2 cellular contexts compared by ENCODE assay signal in the genomic region with DNA sequence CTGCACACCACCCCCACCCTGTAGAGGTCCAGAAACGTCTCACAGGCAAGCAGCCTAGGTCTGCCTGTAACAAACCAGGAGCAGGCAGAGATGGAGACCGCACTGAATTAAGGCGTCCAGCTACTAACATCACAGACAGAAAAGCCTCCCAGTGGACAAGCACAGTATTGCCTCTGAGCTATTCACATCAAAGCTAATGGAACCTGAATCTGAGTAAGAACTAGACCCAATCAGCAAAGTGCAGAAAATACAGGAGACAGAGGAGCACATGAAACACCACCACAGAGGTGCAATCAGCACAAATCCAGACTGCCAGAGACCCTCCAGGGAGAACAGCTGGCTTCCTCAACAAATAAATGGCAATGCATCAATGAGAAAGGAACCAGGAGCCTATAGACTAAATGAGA.
TF ChIP-seq lines count a peak whose summit lies in the region.

No MANE protein-coding gene starts in this region.

TF ChIP-seq in SK-N-SH treated with all-trans-retinoic acid at 6 μM for 48 hours, 23 proteins besides CTCF, POLR2A, EP300 and RAD21 (continued from another document):
- TF ChIP-seq, protein P1, sequence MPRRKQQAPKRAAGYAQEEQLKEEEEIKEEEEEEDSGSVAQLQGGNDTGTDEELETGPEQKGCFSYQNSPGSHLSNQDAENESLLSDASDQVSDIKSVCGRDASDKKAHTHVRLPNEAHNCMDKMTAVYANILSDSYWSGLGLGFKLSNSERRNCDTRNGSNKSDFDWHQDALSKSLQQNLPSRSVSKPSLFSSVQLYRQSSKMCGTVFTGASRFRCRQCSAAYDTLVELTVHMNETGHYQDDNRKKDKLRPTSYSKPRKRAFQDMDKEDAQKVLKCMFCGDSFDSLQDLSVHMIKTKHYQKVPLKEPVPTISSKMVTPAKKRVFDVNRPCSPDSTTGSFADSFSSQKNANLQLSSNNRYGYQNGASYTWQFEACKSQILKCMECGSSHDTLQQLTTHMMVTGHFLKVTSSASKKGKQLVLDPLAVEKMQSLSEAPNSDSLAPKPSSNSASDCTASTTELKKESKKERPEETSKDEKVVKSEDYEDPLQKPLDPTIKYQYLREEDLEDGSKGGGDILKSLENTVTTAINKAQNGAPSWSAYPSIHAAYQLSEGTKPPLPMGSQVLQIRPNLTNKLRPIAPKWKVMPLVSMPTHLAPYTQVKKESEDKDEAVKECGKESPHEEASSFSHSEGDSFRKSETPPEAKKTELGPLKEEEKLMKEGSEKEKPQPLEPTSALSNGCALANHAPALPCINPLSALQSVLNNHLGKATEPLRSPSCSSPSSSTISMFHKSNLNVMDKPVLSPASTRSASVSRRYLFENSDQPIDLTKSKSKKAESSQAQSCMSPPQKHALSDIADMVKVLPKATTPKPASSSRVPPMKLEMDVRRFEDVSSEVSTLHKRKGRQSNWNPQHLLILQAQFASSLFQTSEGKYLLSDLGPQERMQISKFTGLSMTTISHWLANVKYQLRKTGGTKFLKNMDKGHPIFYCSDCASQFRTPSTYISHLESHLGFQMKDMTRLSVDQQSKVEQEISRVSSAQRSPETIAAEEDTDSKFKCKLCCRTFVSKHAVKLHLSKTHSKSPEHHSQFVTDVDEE (CRISPR knock-in tag; IDR thresholded peaks at IDR 0.05) = no peak

TF ChIP-seq in GM12878, 131 proteins besides CTCF, POLR2A, EP300 and RAD21 (continued from another document):
- TF ChIP-seq, protein P2, sequence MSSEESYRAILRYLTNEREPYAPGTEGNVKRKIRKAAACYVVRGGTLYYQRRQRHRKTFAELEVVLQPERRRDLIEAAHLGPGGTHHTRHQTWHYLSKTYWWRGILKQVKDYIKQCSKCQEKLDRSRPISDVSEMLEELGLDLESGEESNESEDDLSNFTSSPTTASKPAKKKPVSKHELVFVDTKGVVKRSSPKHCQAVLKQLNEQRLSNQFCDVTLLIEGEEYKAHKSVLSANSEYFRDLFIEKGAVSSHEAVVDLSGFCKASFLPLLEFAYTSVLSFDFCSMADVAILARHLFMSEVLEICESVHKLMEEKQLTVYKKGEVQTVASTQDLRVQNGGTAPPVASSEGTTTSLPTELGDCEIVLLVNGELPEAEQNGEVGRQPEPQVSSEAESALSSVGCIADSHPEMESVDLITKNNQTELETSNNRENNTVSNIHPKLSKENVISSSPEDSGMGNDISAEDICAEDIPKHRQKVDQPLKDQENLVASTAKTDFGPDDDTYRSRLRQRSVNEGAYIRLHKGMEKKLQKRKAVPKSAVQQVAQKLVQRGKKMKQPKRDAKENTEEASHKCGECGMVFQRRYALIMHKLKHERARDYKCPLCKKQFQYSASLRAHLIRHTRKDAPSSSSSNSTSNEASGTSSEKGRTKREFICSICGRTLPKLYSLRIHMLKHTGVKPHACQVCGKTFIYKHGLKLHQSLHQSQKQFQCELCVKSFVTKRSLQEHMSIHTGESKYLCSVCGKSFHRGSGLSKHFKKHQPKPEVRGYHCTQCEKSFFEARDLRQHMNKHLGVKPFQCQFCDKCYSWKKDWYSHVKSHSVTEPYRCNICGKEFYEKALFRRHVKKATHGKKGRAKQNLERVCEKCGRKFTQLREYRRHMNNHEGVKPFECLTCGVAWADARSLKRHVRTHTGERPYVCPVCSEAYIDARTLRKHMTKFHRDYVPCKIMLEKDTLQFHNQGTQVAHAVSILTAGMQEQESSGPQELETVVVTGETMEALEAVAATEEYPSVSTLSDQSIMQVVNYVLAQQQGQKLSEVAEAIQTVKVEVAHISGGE (CRISPR knock-in tag; IDR thresholded peaks at IDR 0.05) = no peak
- TF ChIP-seq JUNB (IDR thresholded peaks at IDR 0.05) (peak; percentile 44), NFIC (IDR thresholded peaks at IDR 0.05; ENCODE audit: low read depth, low read length) (no peak), MEF2A (IDR thresholded peaks at IDR 0.05; ENCODE audit: insufficient read depth, low read depth, low read length) (no peak), SREBF2 (IDR thresholded peaks at IDR 0.05; ENCODE audit: low read length) (no peak), HCFC1 (IDR thresholded peaks at IDR 0.05; ENCODE audit: low read length) (no peak), USF2 (IDR thresholded peaks at IDR 0.05; ENCODE audit: borderline replicate concordance, low read depth, low read length) (no peak), ESRRA (IDR thresholded peaks at IDR 0.05; ENCODE audit: low read length) (no peak), E2F8 (IDR thresholded peaks at IDR 0.05; ENCODE audit: low read depth, partially characterized antibody) (no peak), SMC3 (IDR thresholded peaks at IDR 0.05; ENCODE audit: borderline replicate concordance, low read length) (peak; percentile 57), TBL1XR1 (IDR thresholded peaks at IDR 0.05; ENCODE audit: low read depth, low read length) (no peak), CHD1 (IDR thresholded peaks at IDR 0.05; ENCODE audit: low read depth, low read length) (no peak), STAT3 (IDR thresholded peaks at IDR 0.05; ENCODE audit: low read depth, low read length) (no peak), BCL11A (IDR thresholded peaks at IDR 0.05; ENCODE audit: low read depth, low read length) (no peak), HSF1 (IDR thresholded peaks at IDR 0.05; ENCODE audit: low read depth, low read length) (no peak), PAX5 (IDR thresholded peaks at IDR 0.05; ENCODE audit: borderline replicate concordance, low read depth, low read length) (no peak), EZH2 (IDR thresholded peaks at IDR 0.05; ENCODE audit: borderline replicate concordance, control insufficient read depth, low read depth, low read length) (no peak), DPF2 (IDR thresholded peaks at IDR 0.05) (no peak), JUND (IDR thresholded peaks at IDR 0.05; ENCODE audit: low read depth, low read length) (no peak), SUPT20H (IDR thresholded peaks at IDR 0.05; ENCODE audit: borderline replicate concordance, control insufficient read depth, low read depth, low read length) (no peak), MLLT1 (IDR thresholded peaks at IDR 0.05) (peak; percentile 41; the same call in 1 of the 2 replicates), ZNF207 (IDR thresholded peaks at IDR 0.05; ENCODE audit: borderline replicate concordance) (no peak), POLR2AphosphoS2 (IDR thresholded peaks at IDR 0.05; ENCODE audit: low read depth, low read length) (no peak), CBX5 (IDR thresholded peaks at IDR 0.05; ENCODE audit: low read depth) (peak; percentile 69; the same call in 1 of the 2 replicates), ATF7 (IDR thresholded peaks at IDR 0.05; ENCODE audit: low read depth) (no peak), E2F4 (IDR thresholded peaks at IDR 0.05; ENCODE audit: low read depth, low read length) (no peak), SMARCA5 (IDR thresholded peaks at IDR 0.05) (no peak), CBFB (IDR thresholded peaks at IDR 0.05; ENCODE audit: low read depth) (no peak)
- TF ChIP-seq, protein P3, sequence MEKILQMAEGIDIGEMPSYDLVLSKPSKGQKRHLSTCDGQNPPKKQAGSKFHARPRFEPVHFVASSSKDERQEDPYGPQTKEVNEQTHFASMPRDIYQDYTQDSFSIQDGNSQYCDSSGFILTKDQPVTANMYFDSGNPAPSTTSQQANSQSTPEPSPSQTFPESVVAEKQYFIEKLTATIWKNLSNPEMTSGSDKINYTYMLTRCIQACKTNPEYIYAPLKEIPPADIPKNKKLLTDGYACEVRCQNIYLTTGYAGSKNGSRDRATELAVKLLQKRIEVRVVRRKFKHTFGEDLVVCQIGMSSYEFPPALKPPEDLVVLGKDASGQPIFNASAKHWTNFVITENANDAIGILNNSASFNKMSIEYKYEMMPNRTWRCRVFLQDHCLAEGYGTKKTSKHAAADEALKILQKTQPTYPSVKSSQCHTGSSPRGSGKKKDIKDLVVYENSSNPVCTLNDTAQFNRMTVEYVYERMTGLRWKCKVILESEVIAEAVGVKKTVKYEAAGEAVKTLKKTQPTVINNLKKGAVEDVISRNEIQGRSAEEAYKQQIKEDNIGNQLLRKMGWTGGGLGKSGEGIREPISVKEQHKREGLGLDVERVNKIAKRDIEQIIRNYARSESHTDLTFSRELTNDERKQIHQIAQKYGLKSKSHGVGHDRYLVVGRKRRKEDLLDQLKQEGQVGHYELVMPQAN (conservative IDR thresholded peaks at IDR 0.05) = no peak
- TF ChIP-seq, protein P4, sequence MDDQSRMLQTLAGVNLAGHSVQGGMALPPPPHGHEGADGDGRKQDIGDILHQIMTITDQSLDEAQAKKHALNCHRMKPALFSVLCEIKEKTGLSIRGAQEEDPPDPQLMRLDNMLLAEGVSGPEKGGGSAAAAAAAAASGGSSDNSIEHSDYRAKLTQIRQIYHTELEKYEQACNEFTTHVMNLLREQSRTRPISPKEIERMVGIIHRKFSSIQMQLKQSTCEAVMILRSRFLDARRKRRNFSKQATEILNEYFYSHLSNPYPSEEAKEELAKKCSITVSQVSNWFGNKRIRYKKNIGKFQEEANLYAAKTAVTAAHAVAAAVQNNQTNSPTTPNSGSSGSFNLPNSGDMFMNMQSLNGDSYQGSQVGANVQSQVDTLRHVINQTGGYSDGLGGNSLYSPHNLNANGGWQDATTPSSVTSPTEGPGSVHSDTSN (IDR thresholded peaks at IDR 0.05; ENCODE audit: insufficient replicate concordance, low read depth, low read length) = no peak
